ENCODE assay signal across 1 cellular context in the genomic region with DNA sequence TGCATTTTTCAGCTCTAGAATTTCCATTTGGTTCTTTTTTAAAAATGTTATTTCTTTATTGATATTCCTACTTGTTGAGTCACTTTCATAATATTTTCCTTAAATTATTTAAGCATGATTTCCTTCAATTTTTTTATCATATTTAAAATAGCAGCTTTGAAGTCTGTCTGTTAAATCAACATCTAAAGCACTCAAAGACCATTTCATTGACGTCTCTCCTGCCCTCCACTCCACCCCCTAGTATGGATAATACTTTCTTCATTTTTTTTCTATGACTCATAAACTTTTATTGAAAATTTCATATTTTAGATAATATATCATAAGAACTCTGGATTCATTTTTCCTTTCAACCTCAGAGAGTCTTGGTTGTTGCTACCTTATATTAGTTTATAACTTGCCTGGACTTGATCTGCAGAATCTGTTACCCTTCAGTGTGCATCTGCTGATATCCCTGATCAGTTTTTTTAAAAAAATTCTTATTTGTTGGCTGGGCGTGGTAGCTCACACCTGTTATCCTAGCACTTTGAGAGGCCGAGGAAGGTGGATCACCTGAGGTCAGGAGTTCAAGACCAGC.
TF ChIP-seq lines count a peak whose summit lies in the region.

No MANE protein-coding gene starts in this region.

TF ChIP-seq in SK-N-SH, 30 proteins besides CTCF, POLR2A, EP300 and RAD21 (continued from another document):
- TF ChIP-seq, protein P1, sequence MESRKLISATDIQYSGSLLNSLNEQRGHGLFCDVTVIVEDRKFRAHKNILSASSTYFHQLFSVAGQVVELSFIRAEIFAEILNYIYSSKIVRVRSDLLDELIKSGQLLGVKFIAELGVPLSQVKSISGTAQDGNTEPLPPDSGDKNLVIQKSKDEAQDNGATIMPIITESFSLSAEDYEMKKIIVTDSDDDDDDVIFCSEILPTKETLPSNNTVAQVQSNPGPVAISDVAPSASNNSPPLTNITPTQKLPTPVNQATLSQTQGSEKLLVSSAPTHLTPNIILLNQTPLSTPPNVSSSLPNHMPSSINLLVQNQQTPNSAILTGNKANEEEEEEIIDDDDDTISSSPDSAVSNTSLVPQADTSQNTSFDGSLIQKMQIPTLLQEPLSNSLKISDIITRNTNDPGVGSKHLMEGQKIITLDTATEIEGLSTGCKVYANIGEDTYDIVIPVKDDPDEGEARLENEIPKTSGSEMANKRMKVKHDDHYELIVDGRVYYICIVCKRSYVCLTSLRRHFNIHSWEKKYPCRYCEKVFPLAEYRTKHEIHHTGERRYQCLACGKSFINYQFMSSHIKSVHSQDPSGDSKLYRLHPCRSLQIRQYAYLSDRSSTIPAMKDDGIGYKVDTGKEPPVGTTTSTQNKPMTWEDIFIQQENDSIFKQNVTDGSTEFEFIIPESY (IDR thresholded peaks at IDR 0.05; ENCODE audit: borderline replicate concordance, low read depth), result no peak
- TF ChIP-seq, protein P2, sequence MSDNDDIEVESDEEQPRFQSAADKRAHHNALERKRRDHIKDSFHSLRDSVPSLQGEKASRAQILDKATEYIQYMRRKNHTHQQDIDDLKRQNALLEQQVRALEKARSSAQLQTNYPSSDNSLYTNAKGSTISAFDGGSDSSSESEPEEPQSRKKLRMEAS (IDR thresholded peaks at IDR 0.05; ENCODE audit: low read depth), result no peak
- no peak for TF ChIP-seq GATA2 (CRISPR knock-in tag; IDR thresholded peaks at IDR 0.05)
TF ChIP-seq in SK-N-SH: peak in this region for 0.
